In the genomic region with DNA sequence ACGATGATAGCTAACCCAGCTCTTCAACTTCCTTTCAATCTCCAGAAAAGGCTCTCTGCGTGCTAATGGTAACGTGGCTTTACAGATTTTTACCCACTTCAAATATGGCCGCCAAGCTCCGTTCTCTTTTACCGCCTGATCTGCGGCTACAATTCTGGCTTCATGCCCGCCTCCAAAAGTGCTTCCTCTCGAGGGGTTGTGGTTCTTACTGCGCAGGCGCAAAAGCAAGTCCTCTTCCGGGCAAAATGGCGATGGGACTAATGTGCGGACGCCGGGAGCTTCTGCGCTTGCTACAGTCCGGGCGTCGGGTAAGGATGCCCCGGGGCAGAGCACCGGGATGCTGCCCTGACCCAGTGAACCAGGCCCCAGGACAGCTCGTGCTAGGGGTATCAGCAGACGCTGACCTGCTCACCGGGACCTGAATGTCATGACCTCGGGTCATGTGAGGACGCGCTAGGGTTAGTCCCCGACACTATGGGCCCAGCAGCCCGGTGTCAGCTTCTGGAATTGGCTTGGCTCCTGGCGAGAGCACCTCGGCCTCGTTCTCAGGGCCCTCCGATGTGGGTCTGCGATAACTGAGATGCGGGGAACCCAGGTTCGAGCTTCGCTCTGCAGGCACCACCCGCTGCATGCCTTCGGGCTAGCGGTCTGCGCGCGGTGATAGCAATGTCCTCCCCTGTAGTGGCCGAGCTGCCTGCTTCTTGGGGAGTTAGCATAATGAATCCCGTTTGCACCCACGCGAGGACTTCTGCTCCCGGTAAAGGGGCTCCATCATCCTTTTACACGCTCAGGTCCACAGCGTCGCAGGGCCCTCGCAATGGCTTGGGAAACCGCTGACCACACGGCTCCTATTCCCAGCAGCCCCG, we compare ENCODE assay signal across 8 cellular contexts. TPM values are rescaled to one million over a fixed set of nuclear protein-coding genes. Genes with fewer than 3 reads are reported as not detected.
DNase-seq lines count a peak whose midpoint lies in the region; ATAC-seq, FAIRE-seq and TF ChIP-seq lines count a peak whose summit lies in the region.

A gene (plus strand): TSS at position 232 of the 866 bp plus-strand sequence. CDS start 14 bp downstream, at position 246.

- peak; percentile 62 for ATAC-seq in GM19328 (IDR thresholded peaks at IDR 0.05; ENCODE audit: unreplicated experiment)
- peak; percentile 38 for ATAC-seq in HG03558 (IDR thresholded peaks at IDR 0.05; ENCODE audit: extremely low read depth, unreplicated experiment)
- peak; percentile 90 for ATAC-seq in HepG2

- TF ChIP-seq EP300 in HepG2 (IDR thresholded peaks at IDR 0.05; ENCODE audit: low read depth in 2 of 2, low read length in 2 of 2) (peak in 1 of 2 experiments; percentile 52; a peak in 1 of 4 replicates), HepG2 (CRISPR knock-in tag; IDR thresholded peaks at IDR 0.05; ENCODE audit: borderline replicate concordance) (peak; percentile 71; the same call in 1 of the 2 replicates)

- 2% methylated on average over 56 of the region's 56 CpGs for WGBS in HepG2 (ENCODE audit: low lambda C conversion rate)

- peaks cover 22% of the 10 kb centered on the region for H3K4me1 ChIP-seq in HepG2 (ENCODE audit: insufficient read depth, low read length)

- TF ChIP-seq CTCF in BJ (IDR thresholded peaks at IDR 0.05; ENCODE audit: insufficient read depth, low read depth, low read length), result no peak
- TF ChIP-seq CTCF in HepG2 (CRISPR knock-in tag; IDR thresholded peaks at IDR 0.05), result peak; percentile 37

- peak; percentile 84 for DNase-seq in BJ (ENCODE audit: low read depth)
- DNase-seq in NCI-H774 (lab: John Stamatoyannopoulos, UW), result peak; percentile 96
- DNase-seq in activated CD4-positive, alpha-beta T cell treated with anti-CD3 and anti-CD28 coated beads, Interleukin-2, amount 50 U/mL, for 4 hours, result peak; percentile 92 to 94
- peak; percentile 95 to 96 for DNase-seq in dermis microvascular lymphatic vessel endothelial cell (ENCODE audit: low read depth in 2 of 2)
- peak; percentile 100 for DNase-seq in HepG2 (ENCODE audit: low spot score)
- peak; percentile 91 for DNase-seq in stimulated activated CD4-positive, alpha-beta T cell treated with anti-CD3 and anti-CD28 coated beads, Interleukin-4, amount 100 ng/mL, for 1 hour

- BruUV-seq in HepG2 (replicated peaks; lab: Mats Ljungman, UMichigan), result no TSS peak

- TF ChIP-seq RAD21 in HepG2 (CRISPR knock-in tag; IDR thresholded peaks at IDR 0.05), result peak; percentile 13

- no peaks in the 10 kb centered on the region for H4K20me1 ChIP-seq in HepG2 (ENCODE audit: insufficient read depth, low read length)

- peaks cover 23% of the 10 kb centered on the region for H3K79me2 ChIP-seq in HepG2 (ENCODE audit: insufficient read depth, low read length)

- peak; percentile 98 for TF ChIP-seq POLR2A in HepG2 (IDR thresholded peaks at IDR 0.05; ENCODE audit: insufficient read depth in 1 of 2, low read depth in 2 of 2, low read length in 2 of 2)

- H3K9me3 ChIP-seq in HepG2 (ENCODE audit: low read length), result no peaks in the 10 kb centered on the region

- H3K36me3 ChIP-seq in BJ (ENCODE audit: control insufficient read depth, insufficient read depth, low read length) (peaks cover 15% of the 10 kb centered on the region), HepG2 (replicated peaks in 1 of 2; ENCODE audit: control insufficient read depth in 1 of 2, insufficient read depth in 2 of 2, low read length in 2 of 2) (peaks cover 25 to 35% of the 10 kb centered on the region in 2 experiments)

- H3K27ac ChIP-seq in HepG2 (ENCODE audit: extremely low read length, insufficient read depth, low read length), result peak within 1 kb of the TSS; percentile 74

- H3K4me3 ChIP-seq in BJ (ENCODE audit: low read depth, low read length), result peak within 1 kb of the TSS; percentile 95
- peak within 1 kb of the TSS; percentile 72 to 96 (median 83) for H3K4me3 ChIP-seq in HepG2 (replicated peaks in 1 of 3; ENCODE audit: insufficient read depth in 1 of 3, low read depth in 2 of 3, low read length in 3 of 3)

- H2AFZ ChIP-seq in HepG2 (ENCODE audit: low read length), result peak within 1 kb of the TSS; percentile 98

- H3K9ac ChIP-seq in HepG2 (ENCODE audit: insufficient read depth, low read depth, low read length), result peak within 1 kb of the TSS; percentile 84

- CTCF ChIA-PET in BJ (lab: Yijun Ruan, JAX), result interaction anchor here (0.8 to 1.7 kb wide), 10 partner anchors 9 to 196 kb away, joined by 3 to 8 read pairs (median 4); a partner anchor contains a TSS
- CTCF ChIA-PET in HepG2 (lab: Yijun Ruan, JAX; ENCODE audit: low intra/inter-chr PET ratio, low total read pairs), result interaction anchor here (1.6 kb wide), 1 partner anchor 209 kb away, joined by 3 read pairs; no protein-coding TSS in a partner anchor

- in situ Hi-C loops in HepG2 (cut with HindIII; ENCODE audit: extremely low pct_ligation_motif_present, low pct_unique_long_range_greater_than_20kb), result no loop called here

- intact Hi-C loops in HepG2 (cut with micrococcal nuclease; ENCODE audit: unreplicated experiment), result loop anchor here (1.0 to 5.0 kb wide), 6 partner anchors 54 to 1566 kb away; a partner anchor contains a TSS

- peak; percentile 95 for FAIRE-seq in HepG2 (lab: Jason Lieb, UNC)

- H3K4me2 ChIP-seq in HepG2 (ENCODE audit: low read depth, low read length), result peak within 1 kb of the TSS; percentile 78

- H3K27me3 ChIP-seq in BJ (ENCODE audit: control insufficient read depth, insufficient read depth, low read length) (no peaks in the 10 kb centered on the region), HepG2 (ENCODE audit: control insufficient read depth in 1 of 2, insufficient read depth in 2 of 2, low read length in 2 of 2) (no peaks in the 10 kb centered on the region; a peak in 1 of 5 replicates)

- POLR2A ChIA-PET in BJ (lab: Charles Lee) (interaction anchor here (0.6 kb wide), 1 partner anchor 85 kb away, joined by 3 read pairs; no protein-coding TSS in a partner anchor), HepG2 (lab: Yijun Ruan, JAX) (interaction anchor here (0.5 to 2.6 kb wide), 68 partner anchors 8 to 1675 kb away, joined by 3 to 34 read pairs (median 5); a partner anchor contains a TSS)

TF ChIP-seq in HepG2, 621 proteins besides CTCF, POLR2A, EP300 and RAD21 (continues in another document):
- TF ChIP-seq JUND (CRISPR knock-in tag; IDR thresholded peaks at IDR 0.05), result no peak
- TF ChIP-seq ELF1 (CRISPR knock-in tag; IDR thresholded peaks at IDR 0.05), result peak; percentile 98
- TF ChIP-seq, protein P1, sequence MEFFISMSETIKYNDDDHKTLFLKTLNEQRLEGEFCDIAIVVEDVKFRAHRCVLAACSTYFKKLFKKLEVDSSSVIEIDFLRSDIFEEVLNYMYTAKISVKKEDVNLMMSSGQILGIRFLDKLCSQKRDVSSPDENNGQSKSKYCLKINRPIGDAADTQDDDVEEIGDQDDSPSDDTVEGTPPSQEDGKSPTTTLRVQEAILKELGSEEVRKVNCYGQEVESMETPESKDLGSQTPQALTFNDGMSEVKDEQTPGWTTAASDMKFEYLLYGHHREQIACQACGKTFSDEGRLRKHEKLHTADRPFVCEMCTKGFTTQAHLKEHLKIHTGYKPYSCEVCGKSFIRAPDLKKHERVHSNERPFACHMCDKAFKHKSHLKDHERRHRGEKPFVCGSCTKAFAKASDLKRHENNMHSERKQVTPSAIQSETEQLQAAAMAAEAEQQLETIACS (CRISPR knock-in tag; IDR thresholded peaks at IDR 0.05), result peak; percentile 54; the same call in 1 of the 2 replicates
- TF ChIP-seq ZNF616 (CRISPR knock-in tag; IDR thresholded peaks at IDR 0.05; ENCODE audit: low read depth), result no peak
- TF ChIP-seq, protein P2, sequence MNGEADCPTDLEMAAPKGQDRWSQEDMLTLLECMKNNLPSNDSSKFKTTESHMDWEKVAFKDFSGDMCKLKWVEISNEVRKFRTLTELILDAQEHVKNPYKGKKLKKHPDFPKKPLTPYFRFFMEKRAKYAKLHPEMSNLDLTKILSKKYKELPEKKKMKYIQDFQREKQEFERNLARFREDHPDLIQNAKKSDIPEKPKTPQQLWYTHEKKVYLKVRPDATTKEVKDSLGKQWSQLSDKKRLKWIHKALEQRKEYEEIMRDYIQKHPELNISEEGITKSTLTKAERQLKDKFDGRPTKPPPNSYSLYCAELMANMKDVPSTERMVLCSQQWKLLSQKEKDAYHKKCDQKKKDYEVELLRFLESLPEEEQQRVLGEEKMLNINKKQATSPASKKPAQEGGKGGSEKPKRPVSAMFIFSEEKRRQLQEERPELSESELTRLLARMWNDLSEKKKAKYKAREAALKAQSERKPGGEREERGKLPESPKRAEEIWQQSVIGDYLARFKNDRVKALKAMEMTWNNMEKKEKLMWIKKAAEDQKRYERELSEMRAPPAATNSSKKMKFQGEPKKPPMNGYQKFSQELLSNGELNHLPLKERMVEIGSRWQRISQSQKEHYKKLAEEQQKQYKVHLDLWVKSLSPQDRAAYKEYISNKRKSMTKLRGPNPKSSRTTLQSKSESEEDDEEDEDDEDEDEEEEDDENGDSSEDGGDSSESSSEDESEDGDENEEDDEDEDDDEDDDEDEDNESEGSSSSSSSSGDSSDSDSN (CRISPR knock-in tag; IDR thresholded peaks at IDR 0.05), result peak; percentile 90
- TF ChIP-seq SALL2 (CRISPR knock-in tag; IDR thresholded peaks at IDR 0.05), result peak; percentile 73

RNA-seq across cellular contexts. Expression of the gene that starts here (rescaled TPM):
- polyA plus RNA-seq in BJ (2011; rRNA removed) (157 and 191 TPM in 2 replicates), HepG2 (2011; rRNA removed) (559 and 589 TPM in 2 replicates)
- polyA minus RNA-seq in BJ (2011; rRNA and poly(A)+ RNA removed), result 59.2 and 80.4 TPM in 2 replicates
- total RNA-seq in dermis microvascular lymphatic vessel endothelial cell (50.6 and 75.4 TPM in 2 replicates), HepG2 (2016; rRNA removed; fragmentation: Illumina TruSeq; extraction: Trizol) (216 and 230 TPM in 2 replicates)
- total RNA-seq in HepG2 (2016; cell fraction: cytosol; rRNA removed; fragmentation: Illumina TruSeq; extraction: Trizol; ENCODE audit: low read depth), result 92.0 and 105 TPM in 2 replicates
- total RNA-seq in HepG2 (2016; cell fraction: insoluble cytoplasmic fraction; rRNA removed; fragmentation: Illumina TruSeq; extraction: Trizol), result 222 and 225 TPM in 2 replicates
- total RNA-seq in HepG2 (2016; cell fraction: membrane; rRNA removed; fragmentation: Illumina TruSeq; extraction: Trizol), result 260 and 273 TPM in 2 replicates
- 197 and 215 TPM in 2 replicates for total RNA-seq in HepG2 (2016; cell fraction: nucleus; rRNA removed; fragmentation: Illumina TruSeq; extraction: Trizol)
- 516 and 523 TPM in 2 replicates for polyA plus RNA-seq in HepG2 (2011; cell fraction: cytosol; rRNA removed)
- 726 and 748 TPM in 2 replicates for polyA plus RNA-seq in HepG2 (2011; cell fraction: nucleus; rRNA removed)
- 375 and 450 TPM in 2 replicates for polyA plus RNA-seq in HepG2 (2012)
- 179 and 202 TPM in 2 replicates for polyA plus RNA-seq in HepG2 (2016; cell fraction: cytosol; fragmentation: Illumina TruSeq; extraction: Trizol; ENCODE audit: low read depth)
- 319 and 338 TPM in 2 replicates for polyA plus RNA-seq in HepG2 (2016; cell fraction: insoluble cytoplasmic fraction; fragmentation: Illumina TruSeq; extraction: Trizol; ENCODE audit: low read depth)
- 363 and 438 TPM in 2 replicates for polyA plus RNA-seq in HepG2 (2016; cell fraction: membrane; fragmentation: Illumina TruSeq; extraction: Trizol; ENCODE audit: low read depth)
- polyA plus RNA-seq in HepG2 (2016; cell fraction: nucleus; fragmentation: Illumina TruSeq; extraction: Trizol; ENCODE audit: insufficient read depth, low read depth), result 462 and 464 TPM in 2 replicates
- 284 and 598 TPM in 2 replicates for polyA minus RNA-seq in HepG2 (2011; rRNA and poly(A)+ RNA removed; ENCODE audit: low replicate concordance)
- polyA minus RNA-seq in HepG2 (2011; cell fraction: cytosol; rRNA and poly(A)+ RNA removed), result 252 and 275 TPM in 2 replicates
- polyA minus RNA-seq in HepG2 (2011; cell fraction: nucleus; rRNA and poly(A)+ RNA removed), result 335 and 404 TPM in 2 replicates

Comparison
In these comparisons a context has a peak if more than half of its experiments do, and no peak if none do; other contexts are left out.
1. Peak in every context shown above with its lines: DNase-seq, ATAC-seq, H3K4me3 ChIP-seq and H3K27ac ChIP-seq.
2. ATAC-seq: peak in every context shown above with its lines; median percentile 90 in HepG2; 62 in GM19328; 38 in HG03558.